Comparison of ENCODE assay signal across 1 cellular context in genomic region chr2:177606636-177607035, GRCh38.
TF ChIP-seq lines count a peak whose summit lies in the region.

No MANE protein-coding gene starts in this region.

TF ChIP-seq in IMR-90, 13 proteins besides CTCF, POLR2A, EP300 and RAD21 (continued from another document):
- TF ChIP-seq, protein P1, sequence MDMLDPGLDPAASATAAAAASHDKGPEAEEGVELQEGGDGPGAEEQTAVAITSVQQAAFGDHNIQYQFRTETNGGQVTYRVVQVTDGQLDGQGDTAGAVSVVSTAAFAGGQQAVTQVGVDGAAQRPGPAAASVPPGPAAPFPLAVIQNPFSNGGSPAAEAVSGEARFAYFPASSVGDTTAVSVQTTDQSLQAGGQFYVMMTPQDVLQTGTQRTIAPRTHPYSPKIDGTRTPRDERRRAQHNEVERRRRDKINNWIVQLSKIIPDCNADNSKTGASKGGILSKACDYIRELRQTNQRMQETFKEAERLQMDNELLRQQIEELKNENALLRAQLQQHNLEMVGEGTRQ (IDR thresholded peaks at IDR 0.05; ENCODE audit: low read depth, low read length) = no peak
